ENCODE assay signal across 8 cellular contexts in the genomic region with DNA sequence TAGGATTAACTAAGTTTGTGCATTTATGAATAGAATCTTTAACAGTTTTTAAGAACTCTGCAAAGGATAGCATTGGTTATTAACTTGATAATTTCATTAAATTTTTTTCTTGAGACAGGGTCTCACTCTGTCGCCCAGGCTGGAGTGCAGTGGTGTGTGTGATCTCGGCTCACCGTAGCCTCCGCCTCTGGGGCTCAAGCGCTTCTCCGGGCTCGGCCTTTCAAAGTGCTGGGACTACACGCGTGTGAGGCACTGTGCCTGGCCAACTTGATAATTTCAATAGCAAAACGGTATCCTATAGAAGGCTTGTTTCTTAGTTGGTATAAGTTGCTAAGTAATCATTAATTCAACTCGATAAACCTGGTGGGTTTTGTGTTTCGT. TPM values are rescaled to one million over a fixed set of nuclear protein-coding genes. Genes with fewer than 3 reads are reported as not detected.
DNase-seq lines count a peak whose midpoint lies in the region; ATAC-seq and TF ChIP-seq lines count a peak whose summit lies in the region.

No MANE protein-coding gene starts in this region.

- no peaks in the 10 kb centered on the region for H3K4me1 ChIP-seq in ectodermal cell (ENCODE audit: control insufficient read depth, insufficient read depth, low read length)
- no peaks in the 10 kb centered on the region for H3K4me1 ChIP-seq in neuron (ENCODE audit: insufficient read depth, low read length)
- peaks cover 13% of the 10 kb centered on the region for H3K4me1 ChIP-seq in hepatocyte (ENCODE audit: insufficient read depth)

- H3K27me3 ChIP-seq in ectodermal cell (ENCODE audit: control insufficient read depth, insufficient read depth, low read length, poor library complexity, severe bottlenecking) = no peaks in the 10 kb centered on the region
- H3K27me3 ChIP-seq in neuron (ENCODE audit: insufficient read depth, low read length) = no peaks in the 10 kb centered on the region
- H3K27me3 ChIP-seq in hepatocyte = no peaks in the 10 kb centered on the region

- H4K20me1 ChIP-seq in hepatocyte (ENCODE audit: insufficient read depth, poor library complexity, severe bottlenecking) = no peaks in the 10 kb centered on the region

- H3K27ac ChIP-seq in ectodermal cell (ENCODE audit: insufficient read depth, low read depth, low read length, poor library complexity, severe bottlenecking) = no peak overlapping the region
- H3K27ac ChIP-seq in hepatocyte = no peak overlapping the region

- H3K4me3 ChIP-seq in ectodermal cell (ENCODE audit: insufficient read depth, low read depth, low read length) (peak overlapping the region; percentile 34), neuron (ENCODE audit: low read length) (peak overlapping the region; percentile 30), hepatocyte (no peak overlapping the region)

- no peak overlapping the region for H2AFZ ChIP-seq in neuron (ENCODE audit: low read depth, low read length)
- H2AFZ ChIP-seq in hepatocyte = no peak overlapping the region

- DNase-seq in DMS53 treated with DMSO at 0.1 percent for 48 hours (lab: John Stamatoyannopoulos, UW; ENCODE audit: unreplicated experiment) = peak; percentile 25
- peak; percentile 10 for DNase-seq in LHCN-M2 (ENCODE audit: low read depth)
- DNase-seq in stimulated activated CD4-positive, alpha-beta T cell treated with anti-CD3 and anti-CD28 coated beads, Interleukin-4, amount 100 ng/mL, for 4 hours = no peak
- DNase-seq in nucleus accumbens (lab: John Stamatoyannopoulos, UW) = no peak
- no peak for DNase-seq in hepatocyte (ENCODE audit: low spot score)

- no peaks in the 10 kb centered on the region for H3K79me2 ChIP-seq in hepatocyte

- no peak overlapping the region for H3K4me2 ChIP-seq in hepatocyte

- TF ChIP-seq CTCF in hepatocyte (IDR thresholded peaks at IDR 0.05; ENCODE audit: poor library complexity) = no peak

- ATAC-seq in GM21390 (IDR thresholded peaks at IDR 0.05; ENCODE audit: unreplicated experiment) = peak; percentile 18

- H3K9me3 ChIP-seq in ectodermal cell (ENCODE audit: control insufficient read depth, low read length) = no peaks in the 10 kb centered on the region
- H3K9me3 ChIP-seq in neuron (ENCODE audit: low read length) = no peaks in the 10 kb centered on the region
- H3K9me3 ChIP-seq in hepatocyte (ENCODE audit: low read depth) = no peaks in the 10 kb centered on the region

- no peaks in the 10 kb centered on the region for H3K9me2 ChIP-seq in hepatocyte (replicated peaks; ENCODE audit: insufficient read depth)

- WGBS in ectodermal cell, 2 experiments = 83 to 87% methylated on average over 12 of the region's 12 CpGs
- WGBS in hepatocyte (ENCODE audit: low lambda C conversion rate, missing lambda C conversion rate) = 94% methylated on average over 12 of the region's 12 CpGs

- peaks cover 3% of the 10 kb centered on the region for H3K36me3 ChIP-seq in ectodermal cell (ENCODE audit: control insufficient read depth, insufficient read depth, low read length)
- peaks cover 30% of the 10 kb centered on the region for H3K36me3 ChIP-seq in neuron (ENCODE audit: insufficient read depth, low read length)
- no peaks in the 10 kb centered on the region for H3K36me3 ChIP-seq in hepatocyte (replicated peaks; ENCODE audit: insufficient read depth, low read depth)

RNA-seq across cellular contexts. Expression of gene ADNP2, which starts 38.0 kb away (rescaled TPM):
- total RNA-seq in LHCN-M2 (2014; rRNA removed) (13.3 and 15.6 TPM in 2 replicates), hepatocyte (17.7 and 19.8 TPM in 2 replicates)
- polyA plus RNA-seq in LHCN-M2 (2012) = 5.0 TPM
- 41.5 TPM for polyA plus RNA-seq in ectodermal cell (2013, experiment 1 of 4)
- 52.3 TPM for polyA plus RNA-seq in ectodermal cell (2013, experiment 2 of 4)
- polyA plus RNA-seq in ectodermal cell (2013, experiment 3 of 4) = 37.3 TPM
- 37.2 TPM for polyA plus RNA-seq in ectodermal cell (2013, experiment 4 of 4)
- 5.3 and 7.6 TPM in 2 replicates for polyA plus RNA-seq in hepatocyte

Comparison
In these comparisons a context has a peak if more than half of its experiments do, and no peak if none do; other contexts are left out.
1. DNase-seq: peak in DMS53 treated with DMSO at 0.1 percent for 48 hours (single experiment) and LHCN-M2 (single experiment); none in stimulated activated CD4-positive, alpha-beta T cell treated with anti-CD3 and anti-CD28 coated beads, Interleukin-4, amount 100 ng/mL, for 4 hours (0 of 2), nucleus accumbens (0 of 56) and hepatocyte (single experiment).